Comparison of ENCODE assay signal across 9 cellular contexts in genomic region chr2:119407430-119408220, GRCh38. TPM values are rescaled to one million over a fixed set of nuclear protein-coding genes. Genes with fewer than 3 reads are reported as not detected.
A peak's percentile ranks its signal among the peaks of the same experiment; 100 is the strongest.
DNase-seq lines count a peak whose midpoint lies in the region; ATAC-seq and TF ChIP-seq lines count a peak whose summit lies in the region.
"Had no signal": no experiment of that assay in that cellular context is flagged by ENCODE, and none has a peak within 500 bp of the region (broad histone marks: within the 10 kb centered on the region; RNA-seq: fewer than 3 reads in every experiment).

No MANE protein-coding gene starts in this region.

- H3K27me3 Mint-ChIP-seq in MCF 10A (ENCODE audit: insufficient read depth, unreplicated experiment) = no peaks in the 10 kb centered on the region

- H3K27me3 ChIP-seq in NT2/D1 (ENCODE audit: insufficient read depth, insufficient read length) = no peaks in the 10 kb centered on the region

- H3K9ac ChIP-seq in NT2/D1 (ENCODE audit: insufficient read length, low read depth) = no peak overlapping the region

- no peaks in the 10 kb centered on the region for H3K36me3 Mint-ChIP-seq in MCF 10A (ENCODE audit: insufficient read depth, unreplicated experiment)
- H3K36me3 Mint-ChIP-seq: naive thymus-derived CD8-positive, alpha-beta T cell had no signal

- no peaks in the 10 kb centered on the region for H3K4me1 ChIP-seq in NT2/D1 (ENCODE audit: insufficient read depth, insufficient read length)

- peaks cover 6% of the 10 kb centered on the region for H3K4me1 Mint-ChIP-seq in MCF 10A (ENCODE audit: insufficient read depth, unreplicated experiment)
- H3K4me1 Mint-ChIP-seq: naive thymus-derived CD8-positive, alpha-beta T cell had no signal

- CTCF ChIA-PET in AG04449 (lab: Yijun Ruan, JAX) = interaction anchor here (0.7 to 9.6 kb wide), 4 partner anchors 10 to 177 kb away, joined by 3 to 161 read pairs (median 3); no protein-coding TSS in a partner anchor
- CTCF ChIA-PET in MCF 10A (lab: Yijun Ruan, JAX) = interaction anchor here (0.6 to 5.6 kb wide), 31 partner anchors 9 to 1649 kb away, joined by 3 to 124 read pairs (median 4); no protein-coding TSS in a partner anchor

- no peak overlapping the region for H3K4me3 Mint-ChIP-seq in MCF 10A (ENCODE audit: unreplicated experiment)
- H3K4me3 Mint-ChIP-seq: naive thymus-derived CD8-positive, alpha-beta T cell had no signal

- no peaks in the 10 kb centered on the region for H3K9me3 Mint-ChIP-seq in MCF 10A (ENCODE audit: unreplicated experiment)
- H3K9me3 Mint-ChIP-seq: naive thymus-derived CD8-positive, alpha-beta T cell had no signal

- TF ChIP-seq CTCF in AG04449 (IDR thresholded peaks at IDR 0.05; ENCODE audit: insufficient read depth, low read length, missing control alignments) = peak; percentile 68
- TF ChIP-seq CTCF in MCF 10A (IDR thresholded peaks at IDR 0.05; ENCODE audit: unreplicated experiment) = peak; percentile 66

- H3K4me3 ChIP-seq in AG04449 (ENCODE audit: low read depth, low read length) = no peak overlapping the region
- no peak overlapping the region for H3K4me3 ChIP-seq in NT2/D1 (ENCODE audit: insufficient read length, low read depth)

- no peak for DNase-seq in AG04449 (ENCODE audit: low read depth, low spot score)
- peak; percentile 80 for DNase-seq in ELF-1 (ENCODE audit: low read depth, low spot score)
- DNase-seq in NT2/D1 (ENCODE audit: low read depth, low spot score) = peak; percentile 51
- DNase-seq in MCF 10A (ENCODE audit: unreplicated experiment) = peak; percentile 64
- peak; percentile 66 for DNase-seq in islet precursor cell
- peak; percentile 40 for DNase-seq in stimulated activated CD8-positive, alpha-beta memory T cell treated with anti-CD3 and anti-CD28 coated beads, Interleukin-4, amount 100 ng/mL, for 48 hours

- H3K9me3 ChIP-seq in NT2/D1 (ENCODE audit: insufficient read depth, low read length) = no peaks in the 10 kb centered on the region

- intact Hi-C loops in MCF 10A (cut with micrococcal nuclease) = loop anchor here (1.0 kb wide), 3 partner anchors 69 to 253 kb away; no protein-coding TSS in a partner anchor

- H3K27ac Mint-ChIP-seq in MCF 10A (ENCODE audit: low read depth, unreplicated experiment) = no peak overlapping the region

- H3K36me3 ChIP-seq in NT2/D1 (ENCODE audit: insufficient read depth, insufficient read length, low read length) = no peaks in the 10 kb centered on the region

- POLR2A ChIA-PET in AG04449 (lab: Yijun Ruan, JAX) (no interaction called here), MCF 10A (lab: Yijun Ruan, JAX) (no interaction called here)

- ATAC-seq in HG03442 (IDR thresholded peaks at IDR 0.05; ENCODE audit: unreplicated experiment) (peak; percentile 51), HG02610 (IDR thresholded peaks at IDR 0.05; ENCODE audit: unreplicated experiment) (no peak)
- ATAC-seq: naive thymus-derived CD8-positive, alpha-beta T cell had no signal

- BruUV-seq in MCF 10A (replicated peaks; lab: Mats Ljungman, UMichigan) = no TSS peak

RNA-seq across cellular contexts. Expression of gene TMEM37, which starts 24.0 kb away (rescaled TPM):
- total RNA-seq in MCF 10A (2022) = 0.17 TPM in 1 of 2 replicates, not detected in the other

RNA-seq across cellular contexts. Expression of gene DBI, which starts 40.8 kb away (rescaled TPM):
- total RNA-seq in MCF 10A (2022) = 76.8 and 104 TPM in 2 replicates

RNA-seq across cellular contexts. Expression of gene C2orf76, which starts 41.0 kb away (rescaled TPM):
- 9.7 and 9.8 TPM in 2 replicates for total RNA-seq in MCF 10A (2022)
